1 cellular context compared by ENCODE assay signal in the genomic region with DNA sequence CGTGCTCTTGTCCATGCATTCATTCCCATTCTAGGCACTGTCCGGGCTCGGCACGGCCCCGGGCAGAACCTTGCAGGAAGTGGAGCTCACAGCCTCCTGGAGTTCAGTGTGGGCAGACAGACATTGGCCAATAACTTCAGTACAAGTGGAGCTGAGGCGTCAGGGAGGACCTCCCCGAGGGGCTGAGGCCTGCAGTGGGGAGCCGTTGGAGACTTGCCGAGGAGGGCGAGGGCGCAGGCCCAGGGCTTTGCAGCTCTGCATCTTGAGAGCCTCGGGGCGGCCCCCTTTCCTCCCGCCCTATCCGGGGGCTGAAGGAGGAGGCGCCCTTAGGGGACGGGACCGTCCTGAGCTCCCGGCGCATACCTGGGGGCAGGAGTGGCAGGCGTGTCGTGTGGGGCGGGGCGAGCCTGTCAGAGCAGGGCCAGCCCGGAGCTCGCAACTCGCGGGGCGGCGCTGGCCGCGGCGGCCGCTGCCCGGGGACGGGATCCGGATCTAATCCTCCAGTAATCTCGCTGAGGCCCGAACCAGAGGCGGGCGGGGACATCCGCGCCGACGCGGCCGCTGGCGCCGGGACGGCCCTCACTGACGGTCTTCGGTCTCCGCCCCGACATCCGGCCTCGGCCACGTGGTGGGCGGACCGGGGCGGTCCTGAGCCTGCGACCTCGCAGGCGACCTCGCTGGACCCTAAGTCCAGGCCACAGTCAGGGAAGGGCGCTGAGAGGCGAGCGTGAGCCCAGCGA.
TF ChIP-seq lines count a peak whose summit lies in the region.

Gene ACY1 (plus strand): TSS at position 698 of the 740 bp plus-strand sequence. CDS start 530 bp downstream, outside the sequence.

TF ChIP-seq in A549, 52 proteins besides CTCF, POLR2A, EP300 and RAD21 (continued from another document):
- TF ChIP-seq, protein P1, sequence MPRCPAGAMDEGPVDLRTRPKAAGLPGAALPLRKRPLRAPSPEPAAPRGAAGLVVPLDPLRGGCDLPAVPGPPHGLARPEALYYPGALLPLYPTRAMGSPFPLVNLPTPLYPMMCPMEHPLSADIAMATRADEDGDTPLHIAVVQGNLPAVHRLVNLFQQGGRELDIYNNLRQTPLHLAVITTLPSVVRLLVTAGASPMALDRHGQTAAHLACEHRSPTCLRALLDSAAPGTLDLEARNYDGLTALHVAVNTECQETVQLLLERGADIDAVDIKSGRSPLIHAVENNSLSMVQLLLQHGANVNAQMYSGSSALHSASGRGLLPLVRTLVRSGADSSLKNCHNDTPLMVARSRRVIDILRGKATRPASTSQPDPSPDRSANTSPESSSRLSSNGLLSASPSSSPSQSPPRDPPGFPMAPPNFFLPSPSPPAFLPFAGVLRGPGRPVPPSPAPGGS (IDR thresholded peaks at IDR 0.05) = 0 out of 3 replicates have a peak, but pooled peaks have one; percentile 31
- TF ChIP-seq CEBPB (IDR thresholded peaks at IDR 0.05) (no peak), EHMT2 (IDR thresholded peaks at IDR 0.05; ENCODE audit: low read depth) (no peak), GATA3 (IDR thresholded peaks at IDR 0.05; ENCODE audit: borderline replicate concordance) (no peak), EHF (CRISPR knock-in tag; IDR thresholded peaks at IDR 0.05) (0 out of 2 replicates have a peak, but pooled peaks have one; percentile 35), RFX5 (IDR thresholded peaks at IDR 0.05) (no peak), KDM1A (IDR thresholded peaks at IDR 0.05; ENCODE audit: low read depth) (no peak), ZSCAN20 (CRISPR knock-in tag; IDR thresholded peaks at IDR 0.05) (no peak), ZC3H11A (IDR thresholded peaks at IDR 0.05) (no peak), KDM5A (IDR thresholded peaks at IDR 0.05) (no peak), TP53 (CRISPR knock-in tag; IDR thresholded peaks at IDR 0.05) (no peak), POLR2AphosphoS2 (conservative IDR thresholded peaks at IDR 0.05; ENCODE audit: low read length) (no peak), JUNB (IDR thresholded peaks at IDR 0.05) (no peak), SREBF2 (IDR thresholded peaks at IDR 0.05) (no peak), CHD4 (IDR thresholded peaks at IDR 0.05; ENCODE audit: borderline replicate concordance) (no peak; the same call in 1 of the 2 replicates), JUN (IDR thresholded peaks at IDR 0.05) (peak in 1 of 2 experiments; percentile 40; a peak in 2 of 5 replicates), E2F6 (IDR thresholded peaks at IDR 0.05; ENCODE audit: borderline replicate concordance, low read depth) (peak; percentile 62; the same call in 1 of the 2 replicates), TFCP2L1 (CRISPR knock-in tag; IDR thresholded peaks at IDR 0.05) (no peak), FOXS1 (CRISPR knock-in tag; IDR thresholded peaks at IDR 0.05) (no peak), MAX (IDR thresholded peaks at IDR 0.05) (peak; percentile 93), NPAS2 (CRISPR knock-in tag; IDR thresholded peaks at IDR 0.05; ENCODE audit: borderline replicate concordance) (no peak), CHD2 (IDR thresholded peaks at IDR 0.05; ENCODE audit: low read length, partially characterized antibody) (no peak), CBX2 (IDR thresholded peaks at IDR 0.05; ENCODE audit: borderline replicate concordance, low read depth) (no peak), FOSL2 (IDR thresholded peaks at IDR 0.05) (no peak), FOSL2 (CRISPR knock-in tag; IDR thresholded peaks at IDR 0.05) (no peak), RARB (CRISPR knock-in tag; IDR thresholded peaks at IDR 0.05) (no peak), HDAC2 (IDR thresholded peaks at IDR 0.05) (no peak), RCOR1 (IDR thresholded peaks at IDR 0.05; ENCODE audit: low read depth, low read length) (no peak), NR3C1 (IDR thresholded peaks at IDR 0.05) (no peak), HEYL (CRISPR knock-in tag; IDR thresholded peaks at IDR 0.05) (no peak), BHLHE40 (IDR thresholded peaks at IDR 0.05; ENCODE audit: low read depth, low read length) (no peak), FOSB (CRISPR knock-in tag; IDR thresholded peaks at IDR 0.05) (no peak), ESRRA (IDR thresholded peaks at IDR 0.05; ENCODE audit: borderline replicate concordance, low read length) (no peak), MYC (IDR thresholded peaks at IDR 0.05; ENCODE audit: borderline replicate concordance, low read length) (peak; percentile 79; the same call in 1 of the 2 replicates)
- TF ChIP-seq, protein P2, sequence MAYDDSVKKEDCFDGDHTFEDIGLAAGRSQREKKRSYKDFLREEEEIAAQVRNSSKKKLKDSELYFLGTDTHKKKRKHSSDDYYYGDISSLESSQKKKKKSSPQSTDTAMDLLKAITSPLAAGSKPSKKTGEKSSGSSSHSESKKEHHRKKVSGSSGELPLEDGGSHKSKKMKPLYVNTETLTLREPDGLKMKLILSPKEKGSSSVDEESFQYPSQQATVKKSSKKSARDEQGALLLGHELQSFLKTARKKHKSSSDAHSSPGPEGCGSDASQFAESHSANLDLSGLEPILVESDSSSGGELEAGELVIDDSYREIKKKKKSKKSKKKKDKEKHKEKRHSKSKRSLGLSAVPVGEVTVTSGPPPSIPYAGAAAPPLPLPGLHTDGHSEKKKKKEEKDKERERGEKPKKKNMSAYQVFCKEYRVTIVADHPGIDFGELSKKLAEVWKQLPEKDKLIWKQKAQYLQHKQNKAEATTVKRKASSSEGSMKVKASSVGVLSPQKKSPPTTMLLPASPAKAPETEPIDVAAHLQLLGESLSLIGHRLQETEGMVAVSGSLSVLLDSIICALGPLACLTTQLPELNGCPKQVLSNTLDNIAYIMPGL (CRISPR knock-in tag; IDR thresholded peaks at IDR 0.05; ENCODE audit: borderline replicate concordance) = no peak
- TF ChIP-seq, protein P3, sequence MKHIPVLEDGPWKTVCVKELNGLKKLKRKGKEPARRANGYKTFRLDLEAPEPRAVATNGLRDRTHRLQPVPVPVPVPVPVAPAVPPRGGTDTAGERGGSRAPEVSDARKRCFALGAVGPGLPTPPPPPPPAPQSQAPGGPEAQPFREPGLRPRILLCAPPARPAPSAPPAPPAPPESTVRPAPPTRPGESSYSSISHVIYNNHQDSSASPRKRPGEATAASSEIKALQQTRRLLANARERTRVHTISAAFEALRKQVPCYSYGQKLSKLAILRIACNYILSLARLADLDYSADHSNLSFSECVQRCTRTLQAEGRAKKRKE (CRISPR knock-in tag; IDR thresholded peaks at IDR 0.05; ENCODE audit: low read depth) = no peak
- TF ChIP-seq, protein P4, sequence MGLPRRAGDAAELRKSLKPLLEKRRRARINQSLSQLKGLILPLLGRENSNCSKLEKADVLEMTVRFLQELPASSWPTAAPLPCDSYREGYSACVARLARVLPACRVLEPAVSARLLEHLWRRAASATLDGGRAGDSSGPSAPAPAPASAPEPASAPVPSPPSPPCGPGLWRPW (IDR thresholded peaks at IDR 0.05) = no peak
- TF ChIP-seq, protein P5, sequence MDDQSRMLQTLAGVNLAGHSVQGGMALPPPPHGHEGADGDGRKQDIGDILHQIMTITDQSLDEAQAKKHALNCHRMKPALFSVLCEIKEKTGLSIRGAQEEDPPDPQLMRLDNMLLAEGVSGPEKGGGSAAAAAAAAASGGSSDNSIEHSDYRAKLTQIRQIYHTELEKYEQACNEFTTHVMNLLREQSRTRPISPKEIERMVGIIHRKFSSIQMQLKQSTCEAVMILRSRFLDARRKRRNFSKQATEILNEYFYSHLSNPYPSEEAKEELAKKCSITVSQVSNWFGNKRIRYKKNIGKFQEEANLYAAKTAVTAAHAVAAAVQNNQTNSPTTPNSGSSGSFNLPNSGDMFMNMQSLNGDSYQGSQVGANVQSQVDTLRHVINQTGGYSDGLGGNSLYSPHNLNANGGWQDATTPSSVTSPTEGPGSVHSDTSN (IDR thresholded peaks at IDR 0.05) = no peak; the same call in 1 of the 2 replicates
- TF ChIP-seq, protein P6, sequence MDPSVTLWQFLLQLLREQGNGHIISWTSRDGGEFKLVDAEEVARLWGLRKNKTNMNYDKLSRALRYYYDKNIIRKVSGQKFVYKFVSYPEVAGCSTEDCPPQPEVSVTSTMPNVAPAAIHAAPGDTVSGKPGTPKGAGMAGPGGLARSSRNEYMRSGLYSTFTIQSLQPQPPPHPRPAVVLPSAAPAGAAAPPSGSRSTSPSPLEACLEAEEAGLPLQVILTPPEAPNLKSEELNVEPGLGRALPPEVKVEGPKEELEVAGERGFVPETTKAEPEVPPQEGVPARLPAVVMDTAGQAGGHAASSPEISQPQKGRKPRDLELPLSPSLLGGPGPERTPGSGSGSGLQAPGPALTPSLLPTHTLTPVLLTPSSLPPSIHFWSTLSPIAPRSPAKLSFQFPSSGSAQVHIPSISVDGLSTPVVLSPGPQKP (IDR thresholded peaks at IDR 0.05; ENCODE audit: low read depth, low read length) = no peak
